21 cellular contexts compared by ENCODE assay signal in the genomic region with DNA sequence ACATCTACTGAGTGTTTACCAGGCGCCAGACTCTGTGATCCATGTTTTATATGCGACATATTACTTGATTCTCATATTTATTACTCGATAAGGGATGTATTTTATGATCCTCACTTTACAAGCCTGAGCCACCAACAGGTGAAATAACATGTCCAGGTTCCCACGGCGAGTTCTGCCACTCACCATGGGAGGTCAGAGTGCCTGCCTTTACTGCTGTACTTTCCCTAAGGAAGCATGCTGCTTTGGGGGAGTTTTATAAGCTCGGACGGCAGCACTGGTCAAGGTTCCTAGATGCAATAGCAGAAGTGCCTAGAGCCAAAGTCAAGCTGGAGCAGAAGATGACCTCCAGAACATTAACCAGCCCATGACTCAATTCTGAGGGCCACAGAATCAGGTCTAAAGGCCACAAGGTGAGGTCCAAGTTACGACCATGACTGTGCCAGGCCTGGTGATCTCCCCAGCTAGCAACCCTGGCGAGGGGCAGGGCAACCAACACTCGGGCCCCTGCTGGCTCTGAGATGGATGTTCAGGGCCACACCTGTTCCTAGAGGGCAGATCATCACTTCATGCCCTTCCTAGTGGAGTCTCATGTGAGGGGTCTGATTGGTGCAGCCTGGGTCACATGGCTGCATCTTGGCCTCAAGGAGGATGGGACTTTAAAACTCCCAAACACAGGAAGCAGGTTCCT. TPM values are rescaled to one million over a fixed set of nuclear protein-coding genes. Genes with fewer than 3 reads are reported as not detected.
"Had no signal": no experiment of that assay in that cellular context is flagged by ENCODE, and none has a peak within 500 bp of the region (broad histone marks: within the 10 kb centered on the region; RNA-seq: fewer than 3 reads in every experiment).

No MANE protein-coding gene starts in this region.

- H3K9me3 ChIP-seq: SJSA1 had no signal

- H3K36me3 ChIP-seq: SJSA1 had no signal

- H3K27ac Mint-ChIP-seq: activated CD4-positive, alpha-beta T cell treated with anti-CD3 and anti-CD28 coated beads, Interleukin-2, amount 10 ng/mL, durations not matched to agents 7 days and 5 days; T-helper 2 cell treated with Interferon-gamma antibody and Interleukin-4, amounts not matched to agents 5 μg/mL and 100 μg/mL, for 36 hours had no signal

- H3K27me3 Mint-ChIP-seq: activated CD4-positive, alpha-beta T cell treated with anti-CD3 and anti-CD28 coated beads, Interleukin-2, amount 10 ng/mL, durations not matched to agents 7 days and 5 days had no signal

- DNase-seq: activated CD4-positive, alpha-beta T cell treated with anti-CD3 and anti-CD28 coated beads, Interleukin-2, amount 10 ng/mL, durations not matched to agents 7 days and 5 days; activated CD4-positive, CD25-positive, alpha-beta regulatory T cell; activated CD8-positive, alpha-beta memory T cell treated with anti-CD3 and anti-CD28 coated beads for 24 hours; activated naive CD4-positive, alpha-beta T cell treated with anti-CD3 and anti-CD28 coated beads, Interleukin-2, amount 50 U/mL, for 16 hours; activated T-cell treated with anti-CD3 and anti-CD28 coated beads for 4 hours; hippocampal formation; kidney glomerular epithelial cell; stimulated activated CD4-positive, alpha-beta T cell treated with anti-CD3 and anti-CD28 coated beads, Interleukin-4, amount 100 ng/mL, for 4 hours; stimulated activated CD8-positive, alpha-beta memory T cell treated with anti-CD3 and anti-CD28 coated beads, Interleukin-4, amount 100 ng/mL, for 48 hours; stimulated activated naive CD4-positive, alpha-beta T cell treated with Interleukin-2 at 50 U/mL for 16 hours; SW 1271; trophoblast cell had no signal

- H3K4me1 ChIP-seq: SJSA1 had no signal

- H3K4me3 Mint-ChIP-seq: activated CD4-positive, alpha-beta T cell treated with anti-CD3 and anti-CD28 coated beads, Interleukin-2, amount 10 ng/mL, durations not matched to agents 7 days and 5 days; T-helper 2 cell treated with Interferon-gamma antibody and Interleukin-4, amounts not matched to agents 5 μg/mL and 100 μg/mL, for 36 hours had no signal

- H3K27ac ChIP-seq: SJSA1, skin epidermis had no signal

- H3K9me3 Mint-ChIP-seq: activated CD4-positive, alpha-beta T cell treated with anti-CD3 and anti-CD28 coated beads, Interleukin-2, amount 10 ng/mL, durations not matched to agents 7 days and 5 days; T-helper 2 cell treated with Interferon-gamma antibody and Interleukin-4, amounts not matched to agents 5 μg/mL and 100 μg/mL, for 36 hours had no signal

- H3K4me3 ChIP-seq: SJSA1, skin epidermis had no signal

RNA-seq across cellular contexts. Expression of a gene that starts 55.1 kb away (rescaled TPM):
- total RNA-seq: activated CD4-positive, alpha-beta T cell treated with anti-CD3 and anti-CD28 coated beads, Interleukin-2, amount 10 ng/mL, durations not matched to agents 7 days and 5 days; astrocyte; lower leg skin; mesenteric fat pad; posterior vena cava; SJSA1 had no signal
- polyA plus RNA-seq: adipose tissue, esophagus had no signal

RNA-seq across cellular contexts. Expression of a gene that starts 58.1 kb away (rescaled TPM):
- total RNA-seq: activated CD4-positive, alpha-beta T cell treated with anti-CD3 and anti-CD28 coated beads, Interleukin-2, amount 10 ng/mL, durations not matched to agents 7 days and 5 days; astrocyte; lower leg skin; posterior vena cava; SJSA1 had no signal
- polyA plus RNA-seq: adipose tissue, esophagus had no signal
